Comparison of ENCODE assay signal across 1 cellular context in the genomic region with DNA sequence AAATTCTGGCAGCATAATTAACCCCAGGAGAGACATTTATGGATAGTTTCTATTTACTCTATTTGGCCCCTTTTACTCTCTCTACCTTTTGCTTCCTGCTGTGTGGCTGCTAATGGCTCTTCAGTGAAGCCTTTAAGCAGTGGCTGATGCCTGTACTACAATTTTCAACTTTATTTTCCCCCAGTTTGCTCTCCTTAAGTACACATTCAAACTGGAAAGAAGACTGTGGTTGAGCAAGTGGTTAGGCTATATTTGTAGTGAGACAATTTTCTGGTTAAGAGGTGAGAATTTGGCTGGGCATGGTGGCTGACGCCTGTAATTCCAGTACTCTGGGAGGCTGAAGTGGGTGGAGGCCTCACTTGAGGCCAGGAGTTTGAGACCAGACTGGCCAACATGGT.
A peak's percentile ranks its signal among the peaks of the same experiment; 100 is the strongest.
TF ChIP-seq lines count a peak whose summit lies in the region.

No MANE protein-coding gene starts in this region.

TF ChIP-seq in GM12878, 131 proteins besides CTCF, POLR2A, EP300 and RAD21 (continued from another document):
- TF ChIP-seq, protein P1, sequence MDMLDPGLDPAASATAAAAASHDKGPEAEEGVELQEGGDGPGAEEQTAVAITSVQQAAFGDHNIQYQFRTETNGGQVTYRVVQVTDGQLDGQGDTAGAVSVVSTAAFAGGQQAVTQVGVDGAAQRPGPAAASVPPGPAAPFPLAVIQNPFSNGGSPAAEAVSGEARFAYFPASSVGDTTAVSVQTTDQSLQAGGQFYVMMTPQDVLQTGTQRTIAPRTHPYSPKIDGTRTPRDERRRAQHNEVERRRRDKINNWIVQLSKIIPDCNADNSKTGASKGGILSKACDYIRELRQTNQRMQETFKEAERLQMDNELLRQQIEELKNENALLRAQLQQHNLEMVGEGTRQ (IDR thresholded peaks at IDR 0.05; ENCODE audit: borderline replicate concordance, low read depth, low read length), result no peak
- no peak for TF ChIP-seq ETV6 (conservative IDR thresholded peaks at IDR 0.05 in 1 of 2, IDR thresholded peaks at IDR 0.05 in 1 of 2; ENCODE audit: borderline replicate concordance in 1 of 2, low read depth in 1 of 2)
- TF ChIP-seq SMARCA5 (IDR thresholded peaks at IDR 0.05), result no peak
- TF ChIP-seq NFIC (IDR thresholded peaks at IDR 0.05; ENCODE audit: low read depth, low read length), result no peak
- TF ChIP-seq, protein P2, sequence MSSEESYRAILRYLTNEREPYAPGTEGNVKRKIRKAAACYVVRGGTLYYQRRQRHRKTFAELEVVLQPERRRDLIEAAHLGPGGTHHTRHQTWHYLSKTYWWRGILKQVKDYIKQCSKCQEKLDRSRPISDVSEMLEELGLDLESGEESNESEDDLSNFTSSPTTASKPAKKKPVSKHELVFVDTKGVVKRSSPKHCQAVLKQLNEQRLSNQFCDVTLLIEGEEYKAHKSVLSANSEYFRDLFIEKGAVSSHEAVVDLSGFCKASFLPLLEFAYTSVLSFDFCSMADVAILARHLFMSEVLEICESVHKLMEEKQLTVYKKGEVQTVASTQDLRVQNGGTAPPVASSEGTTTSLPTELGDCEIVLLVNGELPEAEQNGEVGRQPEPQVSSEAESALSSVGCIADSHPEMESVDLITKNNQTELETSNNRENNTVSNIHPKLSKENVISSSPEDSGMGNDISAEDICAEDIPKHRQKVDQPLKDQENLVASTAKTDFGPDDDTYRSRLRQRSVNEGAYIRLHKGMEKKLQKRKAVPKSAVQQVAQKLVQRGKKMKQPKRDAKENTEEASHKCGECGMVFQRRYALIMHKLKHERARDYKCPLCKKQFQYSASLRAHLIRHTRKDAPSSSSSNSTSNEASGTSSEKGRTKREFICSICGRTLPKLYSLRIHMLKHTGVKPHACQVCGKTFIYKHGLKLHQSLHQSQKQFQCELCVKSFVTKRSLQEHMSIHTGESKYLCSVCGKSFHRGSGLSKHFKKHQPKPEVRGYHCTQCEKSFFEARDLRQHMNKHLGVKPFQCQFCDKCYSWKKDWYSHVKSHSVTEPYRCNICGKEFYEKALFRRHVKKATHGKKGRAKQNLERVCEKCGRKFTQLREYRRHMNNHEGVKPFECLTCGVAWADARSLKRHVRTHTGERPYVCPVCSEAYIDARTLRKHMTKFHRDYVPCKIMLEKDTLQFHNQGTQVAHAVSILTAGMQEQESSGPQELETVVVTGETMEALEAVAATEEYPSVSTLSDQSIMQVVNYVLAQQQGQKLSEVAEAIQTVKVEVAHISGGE (CRISPR knock-in tag; IDR thresholded peaks at IDR 0.05), result no peak
- peak; percentile 56 for TF ChIP-seq RUNX3 (IDR thresholded peaks at IDR 0.05; ENCODE audit: low read length)
- TF ChIP-seq ATF7 (IDR thresholded peaks at IDR 0.05; ENCODE audit: low read depth), result no peak
- TF ChIP-seq SREBF2 (IDR thresholded peaks at IDR 0.05; ENCODE audit: low read length), result no peak
- no peak for TF ChIP-seq TBL1XR1 (IDR thresholded peaks at IDR 0.05; ENCODE audit: low read depth, low read length)
- no peak for TF ChIP-seq BRCA1 (IDR thresholded peaks at IDR 0.05; ENCODE audit: low read depth, low read length)
- no peak for TF ChIP-seq NR2C1 (IDR thresholded peaks at IDR 0.05)
- no peak for TF ChIP-seq TAF1 (IDR thresholded peaks at IDR 0.05; ENCODE audit: borderline replicate concordance, low read depth, low read length)
- TF ChIP-seq, protein P3, sequence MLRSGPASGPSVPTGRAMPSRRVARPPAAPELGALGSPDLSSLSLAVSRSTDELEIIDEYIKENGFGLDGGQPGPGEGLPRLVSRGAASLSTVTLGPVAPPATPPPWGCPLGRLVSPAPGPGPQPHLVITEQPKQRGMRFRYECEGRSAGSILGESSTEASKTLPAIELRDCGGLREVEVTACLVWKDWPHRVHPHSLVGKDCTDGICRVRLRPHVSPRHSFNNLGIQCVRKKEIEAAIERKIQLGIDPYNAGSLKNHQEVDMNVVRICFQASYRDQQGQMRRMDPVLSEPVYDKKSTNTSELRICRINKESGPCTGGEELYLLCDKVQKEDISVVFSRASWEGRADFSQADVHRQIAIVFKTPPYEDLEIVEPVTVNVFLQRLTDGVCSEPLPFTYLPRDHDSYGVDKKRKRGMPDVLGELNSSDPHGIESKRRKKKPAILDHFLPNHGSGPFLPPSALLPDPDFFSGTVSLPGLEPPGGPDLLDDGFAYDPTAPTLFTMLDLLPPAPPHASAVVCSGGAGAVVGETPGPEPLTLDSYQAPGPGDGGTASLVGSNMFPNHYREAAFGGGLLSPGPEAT (IDR thresholded peaks at IDR 0.05; ENCODE audit: low read depth), result 0 out of 2 replicates have a peak, but pooled peaks have one; percentile 15
- TF ChIP-seq SMAD5 (IDR thresholded peaks at IDR 0.05; ENCODE audit: low read depth), result no peak
- 0 out of 2 replicates have a peak, but pooled peaks have one; percentile 38 for TF ChIP-seq IKZF1 (conservative IDR thresholded peaks at IDR 0.05)
- TF ChIP-seq, protein P4, sequence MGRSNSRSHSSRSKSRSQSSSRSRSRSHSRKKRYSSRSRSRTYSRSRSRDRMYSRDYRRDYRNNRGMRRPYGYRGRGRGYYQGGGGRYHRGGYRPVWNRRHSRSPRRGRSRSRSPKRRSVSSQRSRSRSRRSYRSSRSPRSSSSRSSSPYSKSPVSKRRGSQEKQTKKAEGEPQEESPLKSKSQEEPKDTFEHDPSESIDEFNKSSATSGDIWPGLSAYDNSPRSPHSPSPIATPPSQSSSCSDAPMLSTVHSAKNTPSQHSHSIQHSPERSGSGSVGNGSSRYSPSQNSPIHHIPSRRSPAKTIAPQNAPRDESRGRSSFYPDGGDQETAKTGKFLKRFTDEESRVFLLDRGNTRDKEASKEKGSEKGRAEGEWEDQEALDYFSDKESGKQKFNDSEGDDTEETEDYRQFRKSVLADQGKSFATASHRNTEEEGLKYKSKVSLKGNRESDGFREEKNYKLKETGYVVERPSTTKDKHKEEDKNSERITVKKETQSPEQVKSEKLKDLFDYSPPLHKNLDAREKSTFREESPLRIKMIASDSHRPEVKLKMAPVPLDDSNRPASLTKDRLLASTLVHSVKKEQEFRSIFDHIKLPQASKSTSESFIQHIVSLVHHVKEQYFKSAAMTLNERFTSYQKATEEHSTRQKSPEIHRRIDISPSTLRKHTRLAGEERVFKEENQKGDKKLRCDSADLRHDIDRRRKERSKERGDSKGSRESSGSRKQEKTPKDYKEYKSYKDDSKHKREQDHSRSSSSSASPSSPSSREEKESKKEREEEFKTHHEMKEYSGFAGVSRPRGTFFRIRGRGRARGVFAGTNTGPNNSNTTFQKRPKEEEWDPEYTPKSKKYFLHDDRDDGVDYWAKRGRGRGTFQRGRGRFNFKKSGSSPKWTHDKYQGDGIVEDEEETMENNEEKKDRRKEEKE (IDR thresholded peaks at IDR 0.05), result no peak
- TF ChIP-seq, protein P5, sequence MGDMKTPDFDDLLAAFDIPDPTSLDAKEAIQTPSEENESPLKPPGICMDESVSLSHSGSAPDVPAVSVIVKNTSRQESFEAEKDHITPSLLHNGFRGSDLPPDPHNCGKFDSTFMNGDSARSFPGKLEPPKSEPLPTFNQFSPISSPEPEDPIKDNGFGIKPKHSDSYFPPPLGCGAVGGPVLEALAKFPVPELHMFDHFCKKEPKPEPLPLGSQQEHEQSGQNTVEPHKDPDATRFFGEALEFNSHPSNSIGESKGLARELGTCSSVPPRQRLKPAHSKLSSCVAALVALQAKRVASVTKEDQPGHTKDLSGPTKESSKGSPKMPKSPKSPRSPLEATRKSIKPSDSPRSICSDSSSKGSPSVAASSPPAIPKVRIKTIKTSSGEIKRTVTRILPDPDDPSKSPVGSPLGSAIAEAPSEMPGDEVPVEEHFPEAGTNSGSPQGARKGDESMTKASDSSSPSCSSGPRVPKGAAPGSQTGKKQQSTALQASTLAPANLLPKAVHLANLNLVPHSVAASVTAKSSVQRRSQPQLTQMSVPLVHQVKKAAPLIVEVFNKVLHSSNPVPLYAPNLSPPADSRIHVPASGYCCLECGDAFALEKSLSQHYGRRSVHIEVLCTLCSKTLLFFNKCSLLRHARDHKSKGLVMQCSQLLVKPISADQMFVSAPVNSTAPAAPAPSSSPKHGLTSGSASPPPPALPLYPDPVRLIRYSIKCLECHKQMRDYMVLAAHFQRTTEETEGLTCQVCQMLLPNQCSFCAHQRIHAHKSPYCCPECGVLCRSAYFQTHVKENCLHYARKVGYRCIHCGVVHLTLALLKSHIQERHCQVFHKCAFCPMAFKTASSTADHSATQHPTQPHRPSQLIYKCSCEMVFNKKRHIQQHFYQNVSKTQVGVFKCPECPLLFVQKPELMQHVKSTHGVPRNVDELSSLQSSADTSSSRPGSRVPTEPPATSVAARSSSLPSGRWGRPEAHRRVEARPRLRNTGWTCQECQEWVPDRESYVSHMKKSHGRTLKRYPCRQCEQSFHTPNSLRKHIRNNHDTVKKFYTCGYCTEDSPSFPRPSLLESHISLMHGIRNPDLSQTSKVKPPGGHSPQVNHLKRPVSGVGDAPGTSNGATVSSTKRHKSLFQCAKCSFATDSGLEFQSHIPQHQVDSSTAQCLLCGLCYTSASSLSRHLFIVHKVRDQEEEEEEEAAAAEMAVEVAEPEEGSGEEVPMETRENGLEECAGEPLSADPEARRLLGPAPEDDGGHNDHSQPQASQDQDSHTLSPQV (IDR thresholded peaks at IDR 0.05), result no peak
- TF ChIP-seq HCFC1 (IDR thresholded peaks at IDR 0.05; ENCODE audit: low read length), result no peak
- no peak for TF ChIP-seq SUZ12 (IDR thresholded peaks at IDR 0.05; ENCODE audit: unreplicated experiment)
